1 cellular context compared by ENCODE assay signal in genomic region chr1:204443871-204444581, GRCh38.
TF ChIP-seq lines count a peak whose summit lies in the region.

No MANE protein-coding gene starts in this region.

TF ChIP-seq in SK-N-SH, 30 proteins besides CTCF, POLR2A, EP300 and RAD21 (continued from another document):
- TF ChIP-seq PBX3 (IDR thresholded peaks at IDR 0.05) (no peak), ELF1 (IDR thresholded peaks at IDR 0.05) (no peak), TCF12 (IDR thresholded peaks at IDR 0.05) (no peak)
